Comparison of ENCODE assay signal across 1 cellular context in the genomic region with DNA sequence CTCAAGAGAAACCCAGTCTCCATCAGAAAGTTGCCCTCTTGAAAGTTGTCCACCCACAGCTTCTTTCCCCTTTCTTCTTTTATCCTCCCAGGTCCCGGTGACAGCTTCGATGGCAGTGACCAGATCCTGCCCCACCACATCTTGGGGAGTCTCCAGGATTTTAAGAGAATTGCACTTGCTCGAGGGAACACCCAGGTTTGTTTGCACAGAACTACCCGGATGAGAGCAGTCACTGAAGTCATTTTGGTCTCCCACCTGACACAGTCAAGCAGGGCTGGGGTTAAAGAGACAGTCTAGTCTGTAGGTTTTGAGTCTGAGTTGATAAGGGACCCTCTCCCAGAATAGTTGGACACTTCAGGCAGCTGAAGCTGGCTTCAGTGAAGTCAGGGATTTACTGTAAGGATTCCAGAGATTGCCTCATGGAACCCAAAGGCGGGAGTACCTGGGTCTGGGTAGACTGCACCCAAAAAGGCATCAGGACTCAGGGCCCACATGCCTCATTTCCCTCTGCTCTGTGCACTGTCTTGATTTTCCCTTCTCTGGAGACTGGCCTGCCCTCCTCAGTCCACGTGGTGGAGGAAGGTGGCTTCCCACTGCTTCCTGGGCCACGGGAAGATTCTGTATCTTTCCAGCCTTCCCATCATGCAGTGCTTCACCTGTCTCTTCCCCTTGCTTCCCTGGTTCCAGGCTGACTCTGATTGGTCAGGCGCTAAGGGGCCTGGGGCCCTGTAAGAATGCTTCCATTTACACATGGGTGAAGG.
TF ChIP-seq lines count a peak whose summit lies in the region.

No MANE protein-coding gene starts in this region.

TF ChIP-seq in HCT116, 20 proteins besides CTCF, POLR2A, EP300 and RAD21 (continued from another document):
- no peak for TF ChIP-seq TCF7L2 (IDR thresholded peaks at IDR 0.05; ENCODE audit: borderline replicate concordance, extremely low read depth, insufficient read depth, insufficient read length)
- no peak for TF ChIP-seq CEBPB (IDR thresholded peaks at IDR 0.05; ENCODE audit: low read depth)
- TF ChIP-seq ELF1 (IDR thresholded peaks at IDR 0.05; ENCODE audit: borderline replicate concordance, low read depth) = no peak
- no peak for TF ChIP-seq POLR2AphosphoS5 (IDR thresholded peaks at IDR 0.05; ENCODE audit: low read depth, low read length)
- TF ChIP-seq FOSL1 (IDR thresholded peaks at IDR 0.05; ENCODE audit: low read depth) = no peak
- no peak for TF ChIP-seq EGR1 (IDR thresholded peaks at IDR 0.05; ENCODE audit: low read depth)
- TF ChIP-seq EZH2phosphoT487 (IDR thresholded peaks at IDR 0.05; ENCODE audit: borderline replicate concordance) = no peak
- no peak for TF ChIP-seq ATF3 (IDR thresholded peaks at IDR 0.05)
- TF ChIP-seq YY1 (IDR thresholded peaks at IDR 0.05; ENCODE audit: extremely low read depth, insufficient replicate concordance, low read depth, low read length) = no peak
- TF ChIP-seq ZNF274 (IDR thresholded peaks at IDR 0.05; ENCODE audit: low read depth, low read length) = no peak
- TF ChIP-seq CBX3 (IDR thresholded peaks at IDR 0.05; ENCODE audit: low read depth) = no peak
- TF ChIP-seq EZH2 (IDR thresholded peaks at IDR 0.05) = no peak
- TF ChIP-seq, protein P1, sequence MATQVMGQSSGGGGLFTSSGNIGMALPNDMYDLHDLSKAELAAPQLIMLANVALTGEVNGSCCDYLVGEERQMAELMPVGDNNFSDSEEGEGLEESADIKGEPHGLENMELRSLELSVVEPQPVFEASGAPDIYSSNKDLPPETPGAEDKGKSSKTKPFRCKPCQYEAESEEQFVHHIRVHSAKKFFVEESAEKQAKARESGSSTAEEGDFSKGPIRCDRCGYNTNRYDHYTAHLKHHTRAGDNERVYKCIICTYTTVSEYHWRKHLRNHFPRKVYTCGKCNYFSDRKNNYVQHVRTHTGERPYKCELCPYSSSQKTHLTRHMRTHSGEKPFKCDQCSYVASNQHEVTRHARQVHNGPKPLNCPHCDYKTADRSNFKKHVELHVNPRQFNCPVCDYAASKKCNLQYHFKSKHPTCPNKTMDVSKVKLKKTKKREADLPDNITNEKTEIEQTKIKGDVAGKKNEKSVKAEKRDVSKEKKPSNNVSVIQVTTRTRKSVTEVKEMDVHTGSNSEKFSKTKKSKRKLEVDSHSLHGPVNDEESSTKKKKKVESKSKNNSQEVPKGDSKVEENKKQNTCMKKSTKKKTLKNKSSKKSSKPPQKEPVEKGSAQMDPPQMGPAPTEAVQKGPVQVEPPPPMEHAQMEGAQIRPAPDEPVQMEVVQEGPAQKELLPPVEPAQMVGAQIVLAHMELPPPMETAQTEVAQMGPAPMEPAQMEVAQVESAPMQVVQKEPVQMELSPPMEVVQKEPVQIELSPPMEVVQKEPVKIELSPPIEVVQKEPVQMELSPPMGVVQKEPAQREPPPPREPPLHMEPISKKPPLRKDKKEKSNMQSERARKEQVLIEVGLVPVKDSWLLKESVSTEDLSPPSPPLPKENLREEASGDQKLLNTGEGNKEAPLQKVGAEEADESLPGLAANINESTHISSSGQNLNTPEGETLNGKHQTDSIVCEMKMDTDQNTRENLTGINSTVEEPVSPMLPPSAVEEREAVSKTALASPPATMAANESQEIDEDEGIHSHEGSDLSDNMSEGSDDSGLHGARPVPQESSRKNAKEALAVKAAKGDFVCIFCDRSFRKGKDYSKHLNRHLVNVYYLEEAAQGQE (IDR thresholded peaks at IDR 0.05; ENCODE audit: low read depth) = no peak
- no peak for TF ChIP-seq ZFX (IDR thresholded peaks at IDR 0.05)
- TF ChIP-seq SRF (IDR thresholded peaks at IDR 0.05; ENCODE audit: low read depth) = no peak
- TF ChIP-seq, protein P2, sequence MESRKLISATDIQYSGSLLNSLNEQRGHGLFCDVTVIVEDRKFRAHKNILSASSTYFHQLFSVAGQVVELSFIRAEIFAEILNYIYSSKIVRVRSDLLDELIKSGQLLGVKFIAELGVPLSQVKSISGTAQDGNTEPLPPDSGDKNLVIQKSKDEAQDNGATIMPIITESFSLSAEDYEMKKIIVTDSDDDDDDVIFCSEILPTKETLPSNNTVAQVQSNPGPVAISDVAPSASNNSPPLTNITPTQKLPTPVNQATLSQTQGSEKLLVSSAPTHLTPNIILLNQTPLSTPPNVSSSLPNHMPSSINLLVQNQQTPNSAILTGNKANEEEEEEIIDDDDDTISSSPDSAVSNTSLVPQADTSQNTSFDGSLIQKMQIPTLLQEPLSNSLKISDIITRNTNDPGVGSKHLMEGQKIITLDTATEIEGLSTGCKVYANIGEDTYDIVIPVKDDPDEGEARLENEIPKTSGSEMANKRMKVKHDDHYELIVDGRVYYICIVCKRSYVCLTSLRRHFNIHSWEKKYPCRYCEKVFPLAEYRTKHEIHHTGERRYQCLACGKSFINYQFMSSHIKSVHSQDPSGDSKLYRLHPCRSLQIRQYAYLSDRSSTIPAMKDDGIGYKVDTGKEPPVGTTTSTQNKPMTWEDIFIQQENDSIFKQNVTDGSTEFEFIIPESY (IDR thresholded peaks at IDR 0.05; ENCODE audit: extremely low read depth, insufficient replicate concordance, low read length) = no peak
- no peak for TF ChIP-seq MAX (IDR thresholded peaks at IDR 0.05)
- no peak for TF ChIP-seq SIN3A (IDR thresholded peaks at IDR 0.05; ENCODE audit: low read depth)
- TF ChIP-seq JUND (IDR thresholded peaks at IDR 0.05) = no peak
